ENCODE assay signal across 14 cellular contexts in genomic region chr1:1182491-1183220, GRCh38. TPM values are rescaled to one million over a fixed set of nuclear protein-coding genes. Genes with fewer than 3 reads are reported as not detected.
DNase-seq lines count a peak whose midpoint lies in the region; ATAC-seq and TF ChIP-seq lines count a peak whose summit lies in the region.
"Had no signal": no experiment of that assay in that cellular context is flagged by ENCODE, and none has a peak within 500 bp of the region (broad histone marks: within the 10 kb centered on the region; RNA-seq: fewer than 3 reads in every experiment).

No MANE protein-coding gene starts in this region.

- no peaks in the 10 kb centered on the region for H3K4me1 ChIP-seq in right cardiac atrium (ENCODE audit: control insufficient read depth, insufficient read depth, low read length)
- H3K4me1 ChIP-seq in upper lobe of right lung = no peaks in the 10 kb centered on the region

- H3K4me3 ChIP-seq in right cardiac atrium (ENCODE audit: low read length) = no peak overlapping the region
- H3K4me3 ChIP-seq in upper lobe of right lung = no peak overlapping the region
- H3K4me3 ChIP-seq: thoracic aorta had no signal

- H3K9me3 ChIP-seq in right cardiac atrium (ENCODE audit: control insufficient read depth, low read length) (no peaks in the 10 kb centered on the region), upper lobe of right lung (no peaks in the 10 kb centered on the region)
- H3K9me3 ChIP-seq: thoracic aorta had no signal

- no peak overlapping the region for H3K27ac ChIP-seq in right cardiac atrium (ENCODE audit: low read length)
- no peak overlapping the region for H3K27ac ChIP-seq in upper lobe of right lung
- H3K27ac ChIP-seq: thoracic aorta had no signal

- peak; percentile 43 for DNase-seq in Right ventricle myocardium superior
- no peak for DNase-seq in cardiac septum (ENCODE audit: low spot score)
- DNase-seq in right cardiac atrium = peak; percentile 16 to 59 (median 38)
- no peak for DNase-seq in upper lobe of right lung
- DNase-seq in T1000 (lab: John Stamatoyannopoulos, UW) = no peak
- DNase-seq: ACHN; central memory CD4-positive, alpha-beta T cell; foreskin melanocyte; immature natural killer cell; IMR-90; NCI-H226 had no signal

- H3K36me3 ChIP-seq in upper lobe of right lung = no peaks in the 10 kb centered on the region
- H3K36me3 ChIP-seq: thoracic aorta had no signal

- no peak for TF ChIP-seq CTCF in upper lobe of right lung (IDR thresholded peaks at IDR 0.05)

- intact Hi-C loops in Right ventricle myocardium superior (cut with DNase I) (no loop called here), cardiac septum (cut with DNase I) (no loop called here), right cardiac atrium (cut with DNase I) (no loop called here), upper lobe of right lung (cut with DNase I) (no loop called here)

- peak; percentile 16 for ATAC-seq in Right ventricle myocardium superior (ENCODE audit: poor library complexity)
- ATAC-seq in right cardiac atrium = peak; percentile 13 to 18
- ATAC-seq in upper lobe of right lung = peak; percentile 7
- ATAC-seq in GM19463 (IDR thresholded peaks at IDR 0.05; ENCODE audit: unreplicated experiment) = no peak
- ATAC-seq: activated CD4-positive, CD25-positive, alpha-beta regulatory T cell treated with anti-CD3 and anti-CD28 coated beads, Interleukin-2, amount 50 U/mL, for 24 hours had no signal

- WGBS in right cardiac atrium = 58% methylated on average over 39 of the region's 39 CpGs

- H3K27me3 ChIP-seq in right cardiac atrium (ENCODE audit: control insufficient read depth, insufficient read depth) (no peaks in the 10 kb centered on the region), upper lobe of right lung (peaks cover 12% of the 10 kb centered on the region)

RNA-seq across cellular contexts. Expression of gene TTLL10, which starts 9.0 kb away (rescaled TPM):
- total RNA-seq in Right ventricle myocardium superior (0.22 TPM), cardiac septum (0.22 TPM), right cardiac atrium (not detected), upper lobe of right lung (not detected)
- 0.09 TPM for polyA plus RNA-seq in right cardiac atrium
- total RNA-seq: IMR-90, thoracic aorta had no signal
- polyA plus RNA-seq: IMR-90 had no signal

RNA-seq across cellular contexts. Expression of gene TNFRSF18, which starts 23.7 kb away (rescaled TPM):
- total RNA-seq in Right ventricle myocardium superior (0.32 TPM), cardiac septum (0.19 TPM), right cardiac atrium (under 1 TPM in 1 of 4 donors, not detected in 3; 0.38 TPM), upper lobe of right lung (0.98 TPM)
- polyA plus RNA-seq in right cardiac atrium = 0.14 TPM

RNA-seq across cellular contexts. Expression of gene TNFRSF4, which starts 31.3 kb away (rescaled TPM):
- total RNA-seq in Right ventricle myocardium superior = 2.1 TPM
- 4.3 TPM for total RNA-seq in cardiac septum
- total RNA-seq in right cardiac atrium = 1 to 10 TPM; 1.0 to 2.0 (median 1.2) TPM
- 2.3 TPM for polyA plus RNA-seq in right cardiac atrium
- 7.7 TPM for total RNA-seq in upper lobe of right lung
- total RNA-seq: IMR-90 had no signal

RNA-seq across cellular contexts. Expression of gene SDF4, which starts 49.1 kb away (rescaled TPM):
- 110 TPM for total RNA-seq in Right ventricle myocardium superior
- 139 TPM for total RNA-seq in cardiac septum
- 100 to 1,000 TPM; 156 to 215 (median 168) TPM for total RNA-seq in right cardiac atrium
- polyA plus RNA-seq in right cardiac atrium = 165 TPM
- 132 TPM for total RNA-seq in upper lobe of right lung

RNA-seq across cellular contexts. Expression of gene B3GALT6, which starts 49.4 kb away (rescaled TPM):
- 8.6 TPM for total RNA-seq in Right ventricle myocardium superior
- 11.1 TPM for total RNA-seq in cardiac septum
- 10 to 100 TPM; 10.2 to 13.3 (median 12.0) TPM for total RNA-seq in right cardiac atrium
- 9.1 TPM for polyA plus RNA-seq in right cardiac atrium
- 16.7 TPM for total RNA-seq in upper lobe of right lung

Comparison
In these comparisons a context has a peak if more than half of its experiments do, and no peak if none do; other contexts are left out.
1. DNase-seq: peak in Right ventricle myocardium superior (single experiment) and right cardiac atrium (3 of 3); none in cardiac septum (single experiment), upper lobe of right lung (single experiment) and T1000 (single experiment).